35 cellular contexts compared by ENCODE assay signal in genomic region chr14:100047600-100047999, GRCh38. TPM values are rescaled to one million over a fixed set of nuclear protein-coding genes. Genes with fewer than 3 reads are reported as not detected.
A peak's percentile ranks its signal among the peaks of the same experiment; 100 is the strongest.
DNase-seq lines count a peak whose midpoint lies in the region; ATAC-seq, FAIRE-seq and TF ChIP-seq lines count a peak whose summit lies in the region.
"Had no signal": no experiment of that assay in that cellular context is flagged by ENCODE, and none has a peak within 500 bp of the region (broad histone marks: within the 10 kb centered on the region; RNA-seq: fewer than 3 reads in every experiment).

No MANE protein-coding gene starts in this region.

- WGBS in right lobe of liver (ENCODE audit: insufficient coverage, low coverage, low lambda C conversion rate, missing lambda C conversion rate) = 50% methylated on average over 4 of the region's 4 CpGs
- WGBS in HepG2 (ENCODE audit: low lambda C conversion rate) = 30% methylated on average over 4 of the region's 4 CpGs

- peak overlapping the region; percentile 7 for H3K27ac Mint-ChIP-seq in osteocyte (ENCODE audit: unreplicated experiment)
- H3K27ac Mint-ChIP-seq: B cell; CD14-positive monocyte; CD4-positive, alpha-beta T cell; CD4-positive, CD25-positive, alpha-beta regulatory T cell; CD8-positive, alpha-beta T cell had no signal

- H2AFZ ChIP-seq in HepG2 (ENCODE audit: low read length) = no peak overlapping the region

- H3K9me3 ChIP-seq in right lobe of liver (no peaks in the 10 kb centered on the region), HepG2 (ENCODE audit: low read length) (no peaks in the 10 kb centered on the region), tibial artery (no peaks in the 10 kb centered on the region)
- H3K9me3 ChIP-seq: A549, BE2C, Caco-2 had no signal

- H3K4me3 Mint-ChIP-seq in osteocyte (ENCODE audit: unreplicated experiment) = no peak overlapping the region
- H3K4me3 Mint-ChIP-seq: B cell; CD14-positive monocyte; CD4-positive, alpha-beta memory T cell; CD4-positive, alpha-beta T cell; CD4-positive, CD25-positive, alpha-beta regulatory T cell; CD8-positive, alpha-beta memory T cell; CD8-positive, alpha-beta T cell had no signal

- H3K36me3 Mint-ChIP-seq in osteocyte (ENCODE audit: unreplicated experiment) = no peaks in the 10 kb centered on the region
- H3K36me3 Mint-ChIP-seq: CD14-positive monocyte; CD4-positive, alpha-beta memory T cell; CD4-positive, CD25-positive, alpha-beta regulatory T cell; CD8-positive, alpha-beta memory T cell; CD8-positive, alpha-beta T cell had no signal

- TF ChIP-seq POLR2A in right lobe of liver (IDR thresholded peaks at IDR 0.05) = no peak
- no peak for TF ChIP-seq POLR2A in HepG2 (IDR thresholded peaks at IDR 0.05; ENCODE audit: insufficient read depth in 1 of 2, low read depth in 2 of 2, low read length in 2 of 2)

- CTCF ChIA-PET in HepG2 (lab: Yijun Ruan, JAX; ENCODE audit: low intra/inter-chr PET ratio, low total read pairs) = no interaction called here

- intact Hi-C loops in right lobe of liver (cut with DNase I) (no loop called here), HepG2 (cut with micrococcal nuclease; ENCODE audit: unreplicated experiment) (no loop called here), tibial artery (cut with DNase I; ENCODE audit: low total_unique reads) (no loop called here)

- H3K4me2 ChIP-seq in HepG2 (ENCODE audit: low read depth, low read length) = no peak overlapping the region
- H3K4me2 ChIP-seq: BLaER1; BLaER1 treated with 17β-estradiol and CSF1 and Interleukin-3, amounts not matched to agents 10 nM and 100 nM had no signal

- no peak overlapping the region for H3K27ac ChIP-seq in right lobe of liver
- no peak overlapping the region for H3K27ac ChIP-seq in HepG2 (ENCODE audit: extremely low read length, insufficient read depth, low read length)
- no peak overlapping the region for H3K27ac ChIP-seq in tibial artery
- H3K27ac ChIP-seq: 22Rv1; A549; BLaER1; BLaER1 treated with 17β-estradiol and CSF1 and Interleukin-3, amounts not matched to agents 10 nM and 100 nM; C4-2B had no signal

- no peaks in the 10 kb centered on the region for H3K79me2 ChIP-seq in HepG2 (ENCODE audit: insufficient read depth, low read length)

- H4K20me1 ChIP-seq in HepG2 (ENCODE audit: insufficient read depth, low read length) = no peaks in the 10 kb centered on the region

- H3K27me3 Mint-ChIP-seq in osteocyte (ENCODE audit: unreplicated experiment) = no peaks in the 10 kb centered on the region
- H3K27me3 Mint-ChIP-seq: B cell; CD4-positive, alpha-beta memory T cell; CD4-positive, alpha-beta T cell; CD4-positive, CD25-positive, alpha-beta regulatory T cell had no signal

- peaks cover 0 to 25% (median 7%) of the 10 kb centered on the region in 4 donors for H3K4me1 ChIP-seq in right lobe of liver
- peaks cover 32% of the 10 kb centered on the region for H3K4me1 ChIP-seq in HepG2 (ENCODE audit: insufficient read depth, low read length)
- H3K4me1 ChIP-seq in tibial artery = no peaks in the 10 kb centered on the region
- H3K4me1 ChIP-seq: BLaER1, Caco-2 had no signal

- no peaks in the 10 kb centered on the region for H3K36me3 ChIP-seq in right lobe of liver
- H3K36me3 ChIP-seq in HepG2 (replicated peaks in 1 of 2; ENCODE audit: control insufficient read depth in 1 of 2, insufficient read depth in 2 of 2, low read length in 2 of 2) = no peaks in the 10 kb centered on the region
- no peaks in the 10 kb centered on the region for H3K36me3 ChIP-seq in tibial artery
- H3K36me3 ChIP-seq: BE2C had no signal

- no peak overlapping the region for H3K9ac ChIP-seq in HepG2 (ENCODE audit: insufficient read depth, low read depth, low read length)
- H3K9ac ChIP-seq: BLaER1; BLaER1 treated with 17β-estradiol and CSF1 and Interleukin-3, amounts not matched to agents 10 nM and 100 nM had no signal

- H3K9me3 Mint-ChIP-seq in osteocyte (ENCODE audit: unreplicated experiment) = no peaks in the 10 kb centered on the region
- H3K9me3 Mint-ChIP-seq: CD4-positive, alpha-beta memory T cell; CD4-positive, alpha-beta T cell; CD8-positive, alpha-beta memory T cell; CD8-positive, alpha-beta T cell had no signal

- TF ChIP-seq EP300 in HepG2 (IDR thresholded peaks at IDR 0.05; ENCODE audit: low read depth in 2 of 2, low read length in 2 of 2) = no peak
- no peak for TF ChIP-seq EP300 in HepG2 (CRISPR knock-in tag; IDR thresholded peaks at IDR 0.05; ENCODE audit: borderline replicate concordance)

- TF ChIP-seq CTCF in right lobe of liver (IDR thresholded peaks at IDR 0.05) (no peak), HepG2 (CRISPR knock-in tag; IDR thresholded peaks at IDR 0.05) (no peak), osteocyte (IDR thresholded peaks at IDR 0.05) (no peak), tibial artery (IDR thresholded peaks at IDR 0.05) (no peak)

- in situ Hi-C loops in HepG2 (cut with HindIII; ENCODE audit: extremely low pct_ligation_motif_present, low pct_unique_long_range_greater_than_20kb) = no loop called here

- BruUV-seq in HepG2 (replicated peaks; lab: Mats Ljungman, UMichigan) = no TSS peak

- H3K4me3 ChIP-seq in right lobe of liver = no peak overlapping the region
- no peak overlapping the region for H3K4me3 ChIP-seq in HepG2 (replicated peaks in 1 of 3; ENCODE audit: insufficient read depth in 1 of 3, low read depth in 2 of 3, low read length in 3 of 3)
- H3K4me3 ChIP-seq in tibial artery = no peak overlapping the region
- H3K4me3 ChIP-seq: A549; BLaER1; BLaER1 treated with 17β-estradiol and CSF1 and Interleukin-3, amounts not matched to agents 10 nM and 100 nM had no signal

- DNase-seq in right lobe of liver (no peak), HepG2 (ENCODE audit: low spot score) (no peak), left lobe of liver (ENCODE audit: low spot score) (no peak), osteocyte (ENCODE audit: extremely low spot score, unreplicated experiment) (no peak), globus pallidus (ENCODE audit: low spot score) (no peak), tibial artery (no peak)
- DNase-seq: 8988T; ACHN; AML-193; C1 segment of cervical spinal cord; Caco-2; Calu3; CD4-positive, alpha-beta memory T cell; CD4-positive, alpha-beta T cell; CD4-positive, CD25-positive, alpha-beta regulatory T cell; CD8-positive, alpha-beta memory T cell; CD8-positive, alpha-beta T cell; COR-L47; DMS 273 treated with DMSO at 0.1 percent for 48 hours; DMS153; DMS53; DMS79; DMS79 treated with DMSO at 0.1 percent for 48 hours; DND-41; EL had no signal

- POLR2A ChIA-PET in HepG2 (lab: Yijun Ruan, JAX) = no interaction called here

- TF ChIP-seq RAD21 in HepG2 (CRISPR knock-in tag; IDR thresholded peaks at IDR 0.05) = no peak

- no peak for FAIRE-seq in HepG2 (lab: Jason Lieb, UNC)
- FAIRE-seq: A204.1, A549, D721Med had no signal

- peaks cover 78% of the 10 kb centered on the region for H3K4me1 Mint-ChIP-seq in osteocyte (ENCODE audit: unreplicated experiment)
- H3K4me1 Mint-ChIP-seq: B cell had no signal

- ATAC-seq in right lobe of liver (peak; percentile 31 to 54 (median 50)), HepG2 (no peak), left lobe of liver (peak; percentile 74)
- ATAC-seq: A549; CD8-positive, alpha-beta T cell had no signal

- H3K27me3 ChIP-seq in right lobe of liver (no peaks in the 10 kb centered on the region), HepG2 (ENCODE audit: control insufficient read depth in 1 of 2, insufficient read depth in 2 of 2, low read length in 2 of 2) (no peaks in the 10 kb centered on the region), tibial artery (no peaks in the 10 kb centered on the region)
- H3K27me3 ChIP-seq: BE2C; BLaER1; BLaER1 treated with 17β-estradiol and CSF1 and Interleukin-3, amounts not matched to agents 10 nM and 100 nM had no signal

TF ChIP-seq in HepG2, 621 proteins besides CTCF, POLR2A, EP300 and RAD21:
- no peak for TF ChIP-seq PCBP2 (optimal IDR thresholded peaks at IDR 0.05; ENCODE audit: low read depth, low read length, poor library complexity, severe bottlenecking)
- no peak for TF ChIP-seq NBN (conservative IDR thresholded peaks at IDR 0.05)
- no peak for TF ChIP-seq ZNF572 (CRISPR knock-in tag; IDR thresholded peaks at IDR 0.05)
- no peak for TF ChIP-seq MIER3 (CRISPR knock-in tag; IDR thresholded peaks at IDR 0.05; ENCODE audit: borderline replicate concordance)

RNA-seq across cellular contexts. Expression of gene EVL, which starts 17.6 kb away (rescaled TPM):
- total RNA-seq in right lobe of liver = 100 to 1,000 TPM in 2 of 6 experiments, 10 to 100 TPM in 4; 23.6 to 162 (median 68.4) TPM
- total RNA-seq in HepG2 (2016; rRNA removed; fragmentation: Illumina TruSeq; extraction: Trizol) = 10.5 and 15.1 TPM in 2 replicates
- 23.1 and 32.6 TPM in 2 replicates for total RNA-seq in HepG2 (2016; cell fraction: cytosol; rRNA removed; fragmentation: Illumina TruSeq; extraction: Trizol; ENCODE audit: low read depth)
- 10.2 and 17.0 TPM in 2 replicates for total RNA-seq in HepG2 (2016; cell fraction: insoluble cytoplasmic fraction; rRNA removed; fragmentation: Illumina TruSeq; extraction: Trizol)
- total RNA-seq in HepG2 (2016; cell fraction: membrane; rRNA removed; fragmentation: Illumina TruSeq; extraction: Trizol) = 35.4 and 40.2 TPM in 2 replicates
- 23.3 and 27.6 TPM in 2 replicates for total RNA-seq in HepG2 (2016; cell fraction: nucleus; rRNA removed; fragmentation: Illumina TruSeq; extraction: Trizol)
- polyA plus RNA-seq in HepG2 (2011; rRNA removed) = 28.7 and 31.2 TPM in 2 replicates
- 12.0 and 12.7 TPM in 2 replicates for polyA plus RNA-seq in HepG2 (2011; cell fraction: cytosol; rRNA removed)
- 124 and 138 TPM in 2 replicates for polyA plus RNA-seq in HepG2 (2011; cell fraction: nucleus; rRNA removed)
- 29.8 and 33.6 TPM in 2 replicates for polyA plus RNA-seq in HepG2 (2012)
- polyA plus RNA-seq in HepG2 (2016; cell fraction: cytosol; fragmentation: Illumina TruSeq; extraction: Trizol; ENCODE audit: low read depth) = 101 and 109 TPM in 2 replicates
- 23.4 and 35.8 TPM in 2 replicates for polyA plus RNA-seq in HepG2 (2016; cell fraction: insoluble cytoplasmic fraction; fragmentation: Illumina TruSeq; extraction: Trizol; ENCODE audit: low read depth)
- 114 and 115 TPM in 2 replicates for polyA plus RNA-seq in HepG2 (2016; cell fraction: membrane; fragmentation: Illumina TruSeq; extraction: Trizol; ENCODE audit: low read depth)
- 87.0 and 99.6 TPM in 2 replicates for polyA plus RNA-seq in HepG2 (2016; cell fraction: nucleus; fragmentation: Illumina TruSeq; extraction: Trizol; ENCODE audit: insufficient read depth, low read depth)
- polyA minus RNA-seq in HepG2 (2011; rRNA and poly(A)+ RNA removed; ENCODE audit: low replicate concordance) = 11.3 and 23.0 TPM in 2 replicates
- 13.0 and 14.0 TPM in 2 replicates for polyA minus RNA-seq in HepG2 (2011; cell fraction: cytosol; rRNA and poly(A)+ RNA removed)
- 31.1 and 31.2 TPM in 2 replicates for polyA minus RNA-seq in HepG2 (2011; cell fraction: nucleus; rRNA and poly(A)+ RNA removed)
- total RNA-seq in left lobe of liver = 76.2 TPM
- 136 and 157 TPM in 2 replicates for total RNA-seq in osteocyte
